34 cellular contexts compared by ENCODE assay signal in the genomic region with DNA sequence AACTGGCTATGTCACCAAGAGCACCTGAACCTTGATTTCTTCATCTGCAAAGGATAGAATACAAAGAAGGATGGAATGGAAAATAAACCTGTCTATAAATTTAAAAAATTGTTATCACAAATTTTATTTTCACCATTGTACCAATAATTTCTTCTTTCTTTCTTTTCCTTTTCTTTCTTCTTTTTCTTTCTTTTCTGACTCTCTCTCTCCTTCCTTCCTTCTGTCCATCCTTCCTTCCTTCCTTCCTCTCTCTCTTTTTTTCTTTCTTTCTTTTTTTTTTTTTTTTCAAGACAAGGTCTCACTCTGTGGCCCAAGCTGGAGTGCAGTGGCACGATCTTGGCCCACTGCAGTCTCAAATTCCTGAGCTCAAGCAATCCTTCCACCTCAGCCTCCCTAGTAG.
"Had no signal": no experiment of that assay in that cellular context is flagged by ENCODE, and none has a peak within 500 bp of the region (broad histone marks: within the 10 kb centered on the region; RNA-seq: fewer than 3 reads in every experiment).

No MANE protein-coding gene starts in this region.

- H3K9me3 ChIP-seq: MG63 had no signal

- H3K9ac ChIP-seq: KMS-11 had no signal

- H3K27me3 ChIP-seq: MG63 had no signal

- H3K36me3 ChIP-seq: MG63 had no signal

- H3K4me2 ChIP-seq: KMS-11 had no signal

- H3K27ac ChIP-seq: KMS-11 had no signal

- H3K4me3 ChIP-seq: MG63 had no signal

- DNase-seq: Karpas-422, Kasumi-1, MG63, MM.1S, MV-4-11, NCI-H1048, NCI-H1092, NCI-H1092 treated with DMSO at 0.1 percent for 48 hours, NCI-H1105, NCI-H1105 treated with DMSO at 0.1 percent for 48 hours, NCI-H1417, NCI-H1417 treated with DMSO at 0.1 percent for 48 hours, NCI-H1436, NCI-H1436 treated with DMSO at 0.1 percent for 48 hours, NCI-H146, NCI-H1694, NCI-H1694 treated with DMSO at 0.1 percent for 48 hours, NCI-H187, NCI-H187 treated with DMSO at 0.1 percent for 48 hours, NCI-H1930, NCI-H2029, NCI-H2029 treated with DMSO at 0.1 percent for 48 hours, NCI-H2081, NCI-H2081 treated with DMSO at 0.1 percent for 48 hours, NCI-H2107, NCI-H2171, NCI-H2171 treated with DMSO at 0.1 percent for 48 hours, NCI-H2227 treated with DMSO at 0.1 percent for 48 hours, NCI-H226, NCI-H345, NCI-H446, NCI-H446 treated with DMSO at 0.1 percent for 48 hours, NCI-H510A had no signal
